Comparison of ENCODE assay signal across 1 cellular context in genomic region chr5:91379602-91380490, GRCh38.
TF ChIP-seq lines count a peak whose summit lies in the region.

No MANE protein-coding gene starts in this region.

TF ChIP-seq in HepG2, 621 proteins besides CTCF, POLR2A, EP300 and RAD21 (continued from another document and continues in another):
- TF ChIP-seq FUBP1 (CRISPR knock-in tag; IDR thresholded peaks at IDR 0.05; ENCODE audit: borderline replicate concordance) (no peak), ZNF7 (CRISPR knock-in tag; IDR thresholded peaks at IDR 0.05) (no peak), MIER2 (CRISPR knock-in tag; IDR thresholded peaks at IDR 0.05) (no peak), HMG20B (CRISPR knock-in tag; conservative IDR thresholded peaks at IDR 0.05) (0 out of 2 replicates have a peak, but pooled peaks have one; percentile 36), ZSCAN22 (CRISPR knock-in tag; IDR thresholded peaks at IDR 0.05) (no peak), ATF7-NPFF (CRISPR knock-in tag; IDR thresholded peaks at IDR 0.05; ENCODE audit: low read depth) (no peak), CBFB (CRISPR knock-in tag; IDR thresholded peaks at IDR 0.05) (no peak), PAF1 (CRISPR knock-in tag; IDR thresholded peaks at IDR 0.05) (no peak), ZSCAN5A (CRISPR knock-in tag; IDR thresholded peaks at IDR 0.05; ENCODE audit: borderline replicate concordance) (no peak), ZNF83 (CRISPR knock-in tag; IDR thresholded peaks at IDR 0.05; ENCODE audit: borderline replicate concordance) (no peak), CERS6 (CRISPR knock-in tag; IDR thresholded peaks at IDR 0.05) (no peak), TBX3 (IDR thresholded peaks at IDR 0.05; ENCODE audit: borderline replicate concordance) (0 out of 2 replicates have a peak, but pooled peaks have one; percentile 23), CREBL2 (CRISPR knock-in tag; IDR thresholded peaks at IDR 0.05; ENCODE audit: borderline replicate concordance) (no peak), SIN3A (IDR thresholded peaks at IDR 0.05; ENCODE audit: borderline replicate concordance, low read depth, low read length) (peak; percentile 40; the same call in 1 of the 2 replicates), ZNF232 (CRISPR knock-in tag; IDR thresholded peaks at IDR 0.05; ENCODE audit: borderline replicate concordance) (no peak), JDP2 (CRISPR knock-in tag; IDR thresholded peaks at IDR 0.05; ENCODE audit: borderline replicate concordance) (no peak), SIN3B (IDR thresholded peaks at IDR 0.05; ENCODE audit: low read length) (no peak), IKZF5 (CRISPR knock-in tag; IDR thresholded peaks at IDR 0.05) (no peak), GFI1 (CRISPR knock-in tag; IDR thresholded peaks at IDR 0.05; ENCODE audit: borderline replicate concordance) (no peak), FIP1L1 (IDR thresholded peaks at IDR 0.05; ENCODE audit: borderline replicate concordance, insufficient read depth, low read depth, low read length) (no peak), KDM5B (CRISPR knock-in tag; IDR thresholded peaks at IDR 0.05; ENCODE audit: borderline replicate concordance) (no peak), ARHGAP35 (CRISPR knock-in tag; IDR thresholded peaks at IDR 0.05; ENCODE audit: borderline replicate concordance) (no peak), AKAP8 (CRISPR knock-in tag; IDR thresholded peaks at IDR 0.05) (no peak), ZNF720 (CRISPR knock-in tag; IDR thresholded peaks at IDR 0.05) (no peak), ZNF280D (CRISPR knock-in tag; IDR thresholded peaks at IDR 0.05) (no peak), CENPT (CRISPR knock-in tag; IDR thresholded peaks at IDR 0.05; ENCODE audit: low read depth) (no peak), ZSCAN30 (CRISPR knock-in tag; IDR thresholded peaks at IDR 0.05) (no peak), ZNF891 (CRISPR knock-in tag; IDR thresholded peaks at IDR 0.05) (no peak), SYNCRIP (IDR thresholded peaks at IDR 0.05; ENCODE audit: insufficient read depth, low read depth, low read length) (no peak), CEBPG (CRISPR knock-in tag; IDR thresholded peaks at IDR 0.05) (no peak), BORCS8-MEF2B (CRISPR knock-in tag; IDR thresholded peaks at IDR 0.05) (no peak), MEIS1 (CRISPR knock-in tag; IDR thresholded peaks at IDR 0.05; ENCODE audit: borderline replicate concordance) (peak; percentile 99), CEBPB (IDR thresholded peaks at IDR 0.05; ENCODE audit: borderline replicate concordance, low read depth, low read length) (no peak), RARG (CRISPR knock-in tag; IDR thresholded peaks at IDR 0.05; ENCODE audit: low read depth) (no peak), TEAD2 (CRISPR knock-in tag; IDR thresholded peaks at IDR 0.05) (no peak), NFE2 (CRISPR knock-in tag; IDR thresholded peaks at IDR 0.05) (no peak), TBX2 (CRISPR knock-in tag; IDR thresholded peaks at IDR 0.05; ENCODE audit: borderline replicate concordance) (no peak; the same call in 1 of the 2 replicates), ZNF704 (CRISPR knock-in tag; IDR thresholded peaks at IDR 0.05; ENCODE audit: borderline replicate concordance) (no peak), TFAP4 (IDR thresholded peaks at IDR 0.05; ENCODE audit: borderline replicate concordance, low read depth) (no peak), PHF20 (CRISPR knock-in tag; IDR thresholded peaks at IDR 0.05) (no peak), ZNF235 (CRISPR knock-in tag; IDR thresholded peaks at IDR 0.05; ENCODE audit: borderline replicate concordance) (no peak), SP4 (CRISPR knock-in tag; IDR thresholded peaks at IDR 0.05) (peak; percentile 94; the same call in 1 of the 2 replicates), SRSF1 (optimal IDR thresholded peaks at IDR 0.05; ENCODE audit: low read depth, low read length) (no peak), GTF3A (CRISPR knock-in tag; conservative IDR thresholded peaks at IDR 0.05) (no peak), ZNF572 (CRISPR knock-in tag; IDR thresholded peaks at IDR 0.05) (no peak), SMAD3 (CRISPR knock-in tag; IDR thresholded peaks at IDR 0.05) (no peak), IRF9 (CRISPR knock-in tag; IDR thresholded peaks at IDR 0.05; ENCODE audit: borderline replicate concordance) (0 out of 2 replicates have a peak, but pooled peaks have one; percentile 21), RBM22 (optimal IDR thresholded peaks at IDR 0.05; ENCODE audit: low read length) (no peak), GATA4 (IDR thresholded peaks at IDR 0.05; ENCODE audit: borderline replicate concordance, low read depth) (no peak), ZNF839 (CRISPR knock-in tag; IDR thresholded peaks at IDR 0.05; ENCODE audit: borderline replicate concordance) (no peak), ZNF260 (CRISPR knock-in tag; IDR thresholded peaks at IDR 0.05; ENCODE audit: borderline replicate concordance, low read depth) (no peak), ZNF747 (CRISPR knock-in tag; IDR thresholded peaks at IDR 0.05; ENCODE audit: borderline replicate concordance) (no peak), ZMYM2 (CRISPR knock-in tag; IDR thresholded peaks at IDR 0.05) (no peak), ATF1 (CRISPR knock-in tag; IDR thresholded peaks at IDR 0.05) (no peak), TSC22D2 (CRISPR knock-in tag; IDR thresholded peaks at IDR 0.05; ENCODE audit: borderline replicate concordance) (no peak), PITX1 (CRISPR knock-in tag; IDR thresholded peaks at IDR 0.05) (no peak), ZNF574 (CRISPR knock-in tag; IDR thresholded peaks at IDR 0.05) (peak; percentile 63; the same call in 1 of the 2 replicates), TARDBP (CRISPR knock-in tag; IDR thresholded peaks at IDR 0.05) (no peak), ZKSCAN5 (CRISPR knock-in tag; IDR thresholded peaks at IDR 0.05) (no peak), ZNF354B (CRISPR knock-in tag; IDR thresholded peaks at IDR 0.05) (no peak)
